Comparison of ENCODE assay signal across 8 cellular contexts in genomic region chr5:90408571-90409317, GRCh38. TPM values are rescaled to one million over a fixed set of nuclear protein-coding genes. Genes with fewer than 3 reads are reported as not detected.
A peak's percentile ranks its signal among the peaks of the same experiment; 100 is the strongest.
DNase-seq lines count a peak whose midpoint lies in the region; TF ChIP-seq lines count a peak whose summit lies in the region.

No MANE protein-coding gene starts in this region.

- H2AFZ ChIP-seq in fibroblast of lung (ENCODE audit: low read length): peak overlapping the region; percentile 99

- peak overlapping the region; percentile 97 for H3K9ac ChIP-seq in ES-I3 (ENCODE audit: low read depth, low read length)
- peak overlapping the region; percentile 96 for H3K9ac ChIP-seq in NT2/D1 (ENCODE audit: insufficient read length, low read depth)
- H3K9ac ChIP-seq in fibroblast of lung (ENCODE audit: insufficient read depth, low read length): peak overlapping the region; percentile 90
- peak overlapping the region; percentile 96 to 99 (median 98) for H3K9ac ChIP-seq in skeletal muscle tissue (ENCODE audit: low read depth in 1 of 3, low read length in 3 of 3)

- H3K36me3 ChIP-seq in ES-I3 (ENCODE audit: insufficient read depth, low read length): no peaks in the 10 kb centered on the region
- no peaks in the 10 kb centered on the region; the same call in 1 of the 2 replicates for H3K36me3 ChIP-seq in H7 (replicated peaks; ENCODE audit: control insufficient read depth, insufficient read depth, low read length)
- peaks cover 25% of the 10 kb centered on the region for H3K36me3 ChIP-seq in NT2/D1 (ENCODE audit: insufficient read depth, insufficient read length, low read length)
- H3K36me3 ChIP-seq in fibroblast of lung (ENCODE audit: control insufficient read depth, insufficient read depth, low read length): peaks cover 2% of the 10 kb centered on the region
- H3K36me3 ChIP-seq in skeletal muscle tissue (ENCODE audit: control insufficient read depth in 3 of 3, insufficient read depth in 3 of 3, low read length in 3 of 3): peaks cover 0 to 9% (median 3%) of the 10 kb centered on the region in 3 donors

- DNase-seq in H7: peak; percentile 12
- DNase-seq in NT2/D1 (ENCODE audit: low read depth, low spot score): no peak
- DNase-seq in fibroblast of lung (ENCODE audit: low read depth in 2 of 2): no peak
- no peak for DNase-seq in GM13977 (ENCODE audit: low spot score)
- DNase-seq in NCI-H1092 (lab: John Stamatoyannopoulos, UW): no peak
- DNase-seq in ureter (ENCODE audit: low spot score): no peak

- H3K79me2 ChIP-seq in fibroblast of lung (ENCODE audit: control insufficient read depth, insufficient read depth, low read length): peaks cover 1% of the 10 kb centered on the region

- H3K9me3 ChIP-seq in ES-I3 (ENCODE audit: control insufficient read depth, insufficient read depth, low read length) (no peaks in the 10 kb centered on the region), NT2/D1 (ENCODE audit: insufficient read depth, low read length) (no peaks in the 10 kb centered on the region; the same call in 1 of the 2 replicates), fibroblast of lung (ENCODE audit: control insufficient read depth, insufficient read depth, low read depth, low read length) (no peaks in the 10 kb centered on the region), skeletal muscle tissue (ENCODE audit: control insufficient read depth in 3 of 3, low read length in 3 of 3) (no peaks in the 10 kb centered on the region)

- H3K27me3 ChIP-seq in H7 (ENCODE audit: control insufficient read depth, insufficient read depth, low read length) (no peaks in the 10 kb centered on the region), NT2/D1 (ENCODE audit: insufficient read depth, insufficient read length) (no peaks in the 10 kb centered on the region), fibroblast of lung (ENCODE audit: control insufficient read depth, insufficient read depth, low read length) (no peaks in the 10 kb centered on the region), skeletal muscle tissue (ENCODE audit: control insufficient read depth in 3 of 3, insufficient read depth in 3 of 3, low read length in 3 of 3) (no peaks in the 10 kb centered on the region)

- no peaks in the 10 kb centered on the region for H4K20me1 ChIP-seq in fibroblast of lung (ENCODE audit: control insufficient read depth, extremely low read depth, insufficient read depth, low read length)

- peak overlapping the region; percentile 84 for H3K4me2 ChIP-seq in fibroblast of lung (ENCODE audit: extremely low read depth, insufficient read depth, low read length)

- in situ Hi-C loops in GM13977 (cut with MboI; ENCODE audit: low pct_unique_long_range_greater_than_20kb, low sequenced_read_pairs, unreplicated experiment): no loop called here

- H3K27ac ChIP-seq in fibroblast of lung (ENCODE audit: insufficient read depth, low read length) (peak overlapping the region; percentile 99), skeletal muscle tissue (ENCODE audit: low read depth, low read length) (peak overlapping the region; percentile 97)

- H3K4me3 ChIP-seq in H7 (ENCODE audit: insufficient read depth, low read depth, low read length) (peak overlapping the region; percentile 81), NT2/D1 (ENCODE audit: insufficient read length, low read depth) (peak overlapping the region; percentile 88), fibroblast of lung (replicated peaks in 1 of 4; ENCODE audit: control extremely low read depth in 1 of 4, insufficient read depth in 1 of 4, low read depth in 3 of 4, low read length in 4 of 4) (peak overlapping the region; percentile 81 to 98 (median 94)), skeletal muscle tissue (ENCODE audit: low read length in 3 of 3) (peak overlapping the region; percentile 95 to 98 (median 96))

- no peak for TF ChIP-seq CTCF in fibroblast of lung (conservative IDR thresholded peaks at IDR 0.05 in 1 of 2, IDR thresholded peaks at IDR 0.05 in 1 of 2; ENCODE audit: low read depth in 1 of 2, low read length in 2 of 2)
- TF ChIP-seq CTCF in GM13977 (IDR thresholded peaks at IDR 0.05; ENCODE audit: extremely low read depth, insufficient read depth, missing control alignments): no peak

- peaks cover 8% of the 10 kb centered on the region; the same call in 1 of the 2 replicates for H3K4me1 ChIP-seq in ES-I3 (ENCODE audit: insufficient read depth, low read length)
- no peaks in the 10 kb centered on the region for H3K4me1 ChIP-seq in NT2/D1 (ENCODE audit: insufficient read depth, insufficient read length)
- H3K4me1 ChIP-seq in fibroblast of lung (ENCODE audit: control insufficient read depth, extremely low read depth, insufficient read depth, low read length): no peaks in the 10 kb centered on the region
- peaks cover 3 to 14% (median 7%) of the 10 kb centered on the region in 3 donors for H3K4me1 ChIP-seq in skeletal muscle tissue (ENCODE audit: control insufficient read depth in 3 of 3, insufficient read depth in 3 of 3, low read length in 3 of 3)

RNA-seq across cellular contexts. Expression of gene CETN3, which starts 0.8 kb away (rescaled TPM):
- total RNA-seq in H7 (2014; rRNA removed; shearing (Covaris generic)): 20.2 and 43.7 TPM in 2 replicates
- 11.6 and 14.9 TPM in 2 replicates for total RNA-seq in fibroblast of lung
- 14.2 and 15.6 TPM in 2 replicates for polyA plus RNA-seq in fibroblast of lung
- polyA plus RNA-seq in fibroblast of lung (2012): 24.4 and 27.1 TPM in 2 replicates
- polyA minus RNA-seq in fibroblast of lung (ENCODE audit: low replicate concordance): not detected in 2 replicates
- total RNA-seq in skeletal muscle tissue: 7.8 TPM
- total RNA-seq in ureter: 26.1 TPM
